ENCODE assay signal across 1 cellular context in the genomic region with DNA sequence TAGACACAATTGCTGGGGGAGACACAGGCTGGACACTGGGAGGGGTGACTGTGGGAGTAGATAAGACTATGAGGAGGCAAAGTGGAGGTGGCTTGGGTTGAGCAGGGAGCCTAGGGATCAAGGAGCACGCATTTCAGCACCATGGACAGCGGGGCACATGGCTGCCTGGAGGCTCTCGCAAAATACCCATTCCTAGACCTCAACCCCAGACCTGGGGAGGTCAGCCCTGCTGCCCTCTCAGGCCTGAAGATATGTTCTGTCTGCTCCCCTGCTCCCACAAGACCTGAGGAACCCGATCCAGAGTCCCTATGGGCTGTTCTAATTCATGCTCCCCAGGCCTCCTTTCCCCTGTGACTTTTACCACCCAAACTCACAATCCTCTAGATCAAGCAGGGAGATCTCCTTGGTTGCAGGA.
A peak's percentile ranks its signal among the peaks of the same experiment; 100 is the strongest.
TF ChIP-seq lines count a peak whose summit lies in the region.

No MANE protein-coding gene starts in this region.

TF ChIP-seq in K562, 482 proteins besides CTCF, POLR2A, EP300 and RAD21 (continued from another document and continues in another):
- TF ChIP-seq, protein P1, sequence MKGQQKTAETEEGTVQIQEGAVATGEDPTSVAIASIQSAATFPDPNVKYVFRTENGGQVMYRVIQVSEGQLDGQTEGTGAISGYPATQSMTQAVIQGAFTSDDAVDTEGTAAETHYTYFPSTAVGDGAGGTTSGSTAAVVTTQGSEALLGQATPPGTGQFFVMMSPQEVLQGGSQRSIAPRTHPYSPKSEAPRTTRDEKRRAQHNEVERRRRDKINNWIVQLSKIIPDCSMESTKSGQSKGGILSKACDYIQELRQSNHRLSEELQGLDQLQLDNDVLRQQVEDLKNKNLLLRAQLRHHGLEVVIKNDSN (CRISPR knock-in tag; IDR thresholded peaks at IDR 0.05) = peak; percentile 57
- TF ChIP-seq WHSC1 (IDR thresholded peaks at IDR 0.05; ENCODE audit: low read length) = no peak
- no peak for TF ChIP-seq KAT7 (CRISPR knock-in tag; IDR thresholded peaks at IDR 0.05; ENCODE audit: borderline replicate concordance)
- TF ChIP-seq MAZ (CRISPR knock-in tag; conservative IDR thresholded peaks at IDR 0.05 in 1 of 2, IDR thresholded peaks at IDR 0.05 in 1 of 2) = peak; percentile 62 to 87; a peak in 3 of 4 replicates
- no peak for TF ChIP-seq COPS2 (conservative IDR thresholded peaks at IDR 0.05)
- no peak for TF ChIP-seq ID3 (CRISPR knock-in tag; IDR thresholded peaks at IDR 0.05)
- TF ChIP-seq ID3 (tag; IDR thresholded peaks at IDR 0.05) = 0 out of 2 replicates have a peak, but pooled peaks have one; percentile 36
- no peak for TF ChIP-seq SMC3 (conservative IDR thresholded peaks at IDR 0.05; ENCODE audit: insufficient read depth, low read depth, low read length)
- no peak for TF ChIP-seq RBFOX2 (IDR thresholded peaks at IDR 0.05; ENCODE audit: low read depth, low read length)
- TF ChIP-seq MTA2 (IDR thresholded peaks at IDR 0.05; ENCODE audit: low read depth) = no peak
- TF ChIP-seq, protein P2, sequence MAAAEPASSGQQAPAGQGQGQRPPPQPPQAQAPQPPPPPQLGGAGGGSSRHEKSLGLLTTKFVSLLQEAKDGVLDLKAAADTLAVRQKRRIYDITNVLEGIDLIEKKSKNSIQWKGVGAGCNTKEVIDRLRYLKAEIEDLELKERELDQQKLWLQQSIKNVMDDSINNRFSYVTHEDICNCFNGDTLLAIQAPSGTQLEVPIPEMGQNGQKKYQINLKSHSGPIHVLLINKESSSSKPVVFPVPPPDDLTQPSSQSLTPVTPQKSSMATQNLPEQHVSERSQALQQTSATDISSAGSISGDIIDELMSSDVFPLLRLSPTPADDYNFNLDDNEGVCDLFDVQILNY (CRISPR knock-in tag; IDR thresholded peaks at IDR 0.05) = peak; percentile 95
- TF ChIP-seq, protein P3, sequence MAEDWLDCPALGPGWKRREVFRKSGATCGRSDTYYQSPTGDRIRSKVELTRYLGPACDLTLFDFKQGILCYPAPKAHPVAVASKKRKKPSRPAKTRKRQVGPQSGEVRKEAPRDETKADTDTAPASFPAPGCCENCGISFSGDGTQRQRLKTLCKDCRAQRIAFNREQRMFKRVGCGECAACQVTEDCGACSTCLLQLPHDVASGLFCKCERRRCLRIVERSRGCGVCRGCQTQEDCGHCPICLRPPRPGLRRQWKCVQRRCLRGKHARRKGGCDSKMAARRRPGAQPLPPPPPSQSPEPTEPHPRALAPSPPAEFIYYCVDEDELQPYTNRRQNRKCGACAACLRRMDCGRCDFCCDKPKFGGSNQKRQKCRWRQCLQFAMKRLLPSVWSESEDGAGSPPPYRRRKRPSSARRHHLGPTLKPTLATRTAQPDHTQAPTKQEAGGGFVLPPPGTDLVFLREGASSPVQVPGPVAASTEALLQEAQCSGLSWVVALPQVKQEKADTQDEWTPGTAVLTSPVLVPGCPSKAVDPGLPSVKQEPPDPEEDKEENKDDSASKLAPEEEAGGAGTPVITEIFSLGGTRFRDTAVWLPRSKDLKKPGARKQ (CRISPR knock-in tag; IDR thresholded peaks at IDR 0.05) = no peak
- TF ChIP-seq CBX2 (IDR thresholded peaks at IDR 0.05; ENCODE audit: insufficient read depth, low read length, poor library complexity, severe bottlenecking) = no peak
- TF ChIP-seq SP1 (CRISPR knock-in tag; IDR thresholded peaks at IDR 0.05) = no peak; the same call in 1 of the 2 replicates
- TF ChIP-seq ZNF239 (CRISPR knock-in tag; IDR thresholded peaks at IDR 0.05) = no peak
- peak; percentile 92 for TF ChIP-seq ZNF766 (CRISPR knock-in tag; conservative IDR thresholded peaks at IDR 0.05)
- TF ChIP-seq MECOM (CRISPR knock-in tag; IDR thresholded peaks at IDR 0.05) = no peak
- peak; percentile 95 for TF ChIP-seq ZNF232 (CRISPR knock-in tag; IDR thresholded peaks at IDR 0.05)
- TF ChIP-seq DNMT1 (IDR thresholded peaks at IDR 0.05) = no peak
- no peak for TF ChIP-seq NR4A1 (CRISPR knock-in tag; IDR thresholded peaks at IDR 0.05)
- no peak for TF ChIP-seq NR4A1 (tag; IDR thresholded peaks at IDR 0.05)
- TF ChIP-seq AFF1 (IDR thresholded peaks at IDR 0.05; ENCODE audit: low read depth in 1 of 2, partially characterized antibody in 2 of 2) = peak in 1 of 2 experiments; percentile 97
- TF ChIP-seq ZNF217 (CRISPR knock-in tag; IDR thresholded peaks at IDR 0.05) = no peak
- TF ChIP-seq, protein P4, sequence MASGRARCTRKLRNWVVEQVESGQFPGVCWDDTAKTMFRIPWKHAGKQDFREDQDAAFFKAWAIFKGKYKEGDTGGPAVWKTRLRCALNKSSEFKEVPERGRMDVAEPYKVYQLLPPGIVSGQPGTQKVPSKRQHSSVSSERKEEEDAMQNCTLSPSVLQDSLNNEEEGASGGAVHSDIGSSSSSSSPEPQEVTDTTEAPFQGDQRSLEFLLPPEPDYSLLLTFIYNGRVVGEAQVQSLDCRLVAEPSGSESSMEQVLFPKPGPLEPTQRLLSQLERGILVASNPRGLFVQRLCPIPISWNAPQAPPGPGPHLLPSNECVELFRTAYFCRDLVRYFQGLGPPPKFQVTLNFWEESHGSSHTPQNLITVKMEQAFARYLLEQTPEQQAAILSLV (tag; IDR thresholded peaks at IDR 0.05) = no peak
- no peak for TF ChIP-seq TRIM24 (IDR thresholded peaks at IDR 0.05)
- no peak for TF ChIP-seq RBBP5 (IDR thresholded peaks at IDR 0.05; ENCODE audit: borderline replicate concordance, insufficient read depth, low read length, poor library complexity, severe bottlenecking)
- TF ChIP-seq, protein P5, sequence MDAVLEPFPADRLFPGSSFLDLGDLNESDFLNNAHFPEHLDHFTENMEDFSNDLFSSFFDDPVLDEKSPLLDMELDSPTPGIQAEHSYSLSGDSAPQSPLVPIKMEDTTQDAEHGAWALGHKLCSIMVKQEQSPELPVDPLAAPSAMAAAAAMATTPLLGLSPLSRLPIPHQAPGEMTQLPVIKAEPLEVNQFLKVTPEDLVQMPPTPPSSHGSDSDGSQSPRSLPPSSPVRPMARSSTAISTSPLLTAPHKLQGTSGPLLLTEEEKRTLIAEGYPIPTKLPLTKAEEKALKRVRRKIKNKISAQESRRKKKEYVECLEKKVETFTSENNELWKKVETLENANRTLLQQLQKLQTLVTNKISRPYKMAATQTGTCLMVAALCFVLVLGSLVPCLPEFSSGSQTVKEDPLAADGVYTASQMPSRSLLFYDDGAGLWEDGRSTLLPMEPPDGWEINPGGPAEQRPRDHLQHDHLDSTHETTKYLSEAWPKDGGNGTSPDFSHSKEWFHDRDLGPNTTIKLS (IDR thresholded peaks at IDR 0.05; ENCODE audit: borderline replicate concordance, low read depth) = no peak
- TF ChIP-seq, protein P6, sequence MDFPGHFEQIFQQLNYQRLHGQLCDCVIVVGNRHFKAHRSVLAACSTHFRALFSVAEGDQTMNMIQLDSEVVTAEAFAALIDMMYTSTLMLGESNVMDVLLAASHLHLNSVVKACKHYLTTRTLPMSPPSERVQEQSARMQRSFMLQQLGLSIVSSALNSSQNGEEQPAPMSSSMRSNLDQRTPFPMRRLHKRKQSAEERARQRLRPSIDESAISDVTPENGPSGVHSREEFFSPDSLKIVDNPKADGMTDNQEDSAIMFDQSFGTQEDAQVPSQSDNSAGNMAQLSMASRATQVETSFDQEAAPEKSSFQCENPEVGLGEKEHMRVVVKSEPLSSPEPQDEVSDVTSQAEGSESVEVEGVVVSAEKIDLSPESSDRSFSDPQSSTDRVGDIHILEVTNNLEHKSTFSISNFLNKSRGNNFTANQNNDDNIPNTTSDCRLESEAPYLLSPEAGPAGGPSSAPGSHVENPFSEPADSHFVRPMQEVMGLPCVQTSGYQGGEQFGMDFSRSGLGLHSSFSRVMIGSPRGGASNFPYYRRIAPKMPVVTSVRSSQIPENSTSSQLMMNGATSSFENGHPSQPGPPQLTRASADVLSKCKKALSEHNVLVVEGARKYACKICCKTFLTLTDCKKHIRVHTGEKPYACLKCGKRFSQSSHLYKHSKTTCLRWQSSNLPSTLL (IDR thresholded peaks at IDR 0.05) = no peak
- TF ChIP-seq, protein P7, sequence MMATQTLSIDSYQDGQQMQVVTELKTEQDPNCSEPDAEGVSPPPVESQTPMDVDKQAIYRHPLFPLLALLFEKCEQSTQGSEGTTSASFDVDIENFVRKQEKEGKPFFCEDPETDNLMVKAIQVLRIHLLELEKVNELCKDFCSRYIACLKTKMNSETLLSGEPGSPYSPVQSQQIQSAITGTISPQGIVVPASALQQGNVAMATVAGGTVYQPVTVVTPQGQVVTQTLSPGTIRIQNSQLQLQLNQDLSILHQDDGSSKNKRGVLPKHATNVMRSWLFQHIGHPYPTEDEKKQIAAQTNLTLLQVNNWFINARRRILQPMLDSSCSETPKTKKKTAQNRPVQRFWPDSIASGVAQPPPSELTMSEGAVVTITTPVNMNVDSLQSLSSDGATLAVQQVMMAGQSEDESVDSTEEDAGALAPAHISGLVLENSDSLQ (IDR thresholded peaks at IDR 0.05) = no peak
- TF ChIP-seq ZNF583 (CRISPR knock-in tag; IDR thresholded peaks at IDR 0.05) = peak; percentile 77; the same call in 1 of the 2 replicates
- TF ChIP-seq E2F6 (IDR thresholded peaks at IDR 0.05; ENCODE audit: borderline replicate concordance in 1 of 2, extremely low read depth in 1 of 2, insufficient read depth in 1 of 2, insufficient read length in 1 of 2, low read depth in 1 of 2, low read length in 1 of 2, poor library complexity in 1 of 2, severe bottlenecking in 1 of 2) = peak; percentile 94 to 98
- no peak for TF ChIP-seq PCBP2 (IDR thresholded peaks at IDR 0.05; ENCODE audit: low read depth, low read length, poor library complexity, severe bottlenecking)
- TF ChIP-seq, protein P8, sequence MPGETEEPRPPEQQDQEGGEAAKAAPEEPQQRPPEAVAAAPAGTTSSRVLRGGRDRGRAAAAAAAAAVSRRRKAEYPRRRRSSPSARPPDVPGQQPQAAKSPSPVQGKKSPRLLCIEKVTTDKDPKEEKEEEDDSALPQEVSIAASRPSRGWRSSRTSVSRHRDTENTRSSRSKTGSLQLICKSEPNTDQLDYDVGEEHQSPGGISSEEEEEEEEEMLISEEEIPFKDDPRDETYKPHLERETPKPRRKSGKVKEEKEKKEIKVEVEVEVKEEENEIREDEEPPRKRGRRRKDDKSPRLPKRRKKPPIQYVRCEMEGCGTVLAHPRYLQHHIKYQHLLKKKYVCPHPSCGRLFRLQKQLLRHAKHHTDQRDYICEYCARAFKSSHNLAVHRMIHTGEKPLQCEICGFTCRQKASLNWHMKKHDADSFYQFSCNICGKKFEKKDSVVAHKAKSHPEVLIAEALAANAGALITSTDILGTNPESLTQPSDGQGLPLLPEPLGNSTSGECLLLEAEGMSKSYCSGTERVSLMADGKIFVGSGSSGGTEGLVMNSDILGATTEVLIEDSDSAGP (CRISPR knock-in tag; IDR thresholded peaks at IDR 0.05) = peak; percentile 55; the same call in 1 of the 2 replicates
- TF ChIP-seq MED1 (CRISPR knock-in tag; IDR thresholded peaks at IDR 0.05; ENCODE audit: borderline replicate concordance) = no peak
- peak; percentile 99 for TF ChIP-seq EHMT2 (IDR thresholded peaks at IDR 0.05)
- no peak for TF ChIP-seq KAT8 (IDR thresholded peaks at IDR 0.05; ENCODE audit: low read depth)
- peak; percentile 19; the same call in 1 of the 2 replicates for TF ChIP-seq CBFA2T3 (IDR thresholded peaks at IDR 0.05)
- TF ChIP-seq ZBTB11 (CRISPR knock-in tag; IDR thresholded peaks at IDR 0.05) = peak in 1 of 3 experiments; percentile 63; a peak in 2 of 6 replicates
